ENCODE assay signal across 5 cellular contexts in the genomic region with DNA sequence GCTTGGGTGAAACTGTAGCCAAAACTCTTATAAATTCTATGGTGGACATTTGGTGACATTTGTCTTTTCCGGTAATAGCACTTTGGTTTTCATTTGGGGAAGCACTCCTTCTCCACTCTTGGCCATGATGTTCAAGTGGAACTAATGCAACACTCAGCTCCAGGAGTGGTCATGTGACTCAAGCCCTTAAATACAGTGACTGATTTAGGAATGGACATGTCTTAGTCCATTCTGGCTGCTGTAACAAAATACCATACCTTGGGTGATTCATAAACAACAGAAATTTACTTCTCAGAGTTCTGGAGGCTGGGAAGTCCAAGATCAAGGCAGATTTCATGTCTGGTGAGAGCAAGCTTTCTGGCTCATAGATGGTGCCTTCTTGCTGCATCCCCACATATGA.
"Had no signal": no experiment of that assay in that cellular context is flagged by ENCODE, and none has a peak within 500 bp of the region (broad histone marks: within the 10 kb centered on the region; RNA-seq: fewer than 3 reads in every experiment).

No MANE protein-coding gene starts in this region.

- DNase-seq: H9, HCEC 1CT, KG1 had no signal

- H3K4me3 Mint-ChIP-seq: GM23338, H9, IgD-negative memory B cell had no signal

- ATAC-seq: GM23338 had no signal

- H3K4me3 ChIP-seq: GM23338 had no signal

- H3K9me3 Mint-ChIP-seq: GM23338 had no signal

- H3K27ac Mint-ChIP-seq: GM23338, H9, IgD-negative memory B cell had no signal

- H3K36me3 Mint-ChIP-seq: IgD-negative memory B cell had no signal
